Comparison of ENCODE assay signal across 1 cellular context in the genomic region with DNA sequence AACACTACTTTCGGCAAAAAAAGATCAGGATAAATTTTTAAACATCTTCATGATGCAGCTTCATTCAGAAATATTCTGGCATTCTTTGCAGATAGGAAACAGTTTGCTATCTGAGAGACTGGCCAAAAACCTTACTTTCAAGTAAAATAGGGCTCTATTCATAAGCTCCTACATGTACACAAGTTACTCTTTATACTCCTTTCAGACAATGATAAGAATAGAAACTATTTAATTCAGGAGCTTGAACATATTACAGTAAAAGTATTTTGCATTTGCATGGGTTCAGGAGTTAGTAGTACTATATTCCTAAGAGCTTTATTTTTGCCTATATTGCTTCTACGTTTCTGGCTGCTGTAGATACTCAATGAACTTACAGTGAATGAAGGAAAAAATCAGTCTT.
TF ChIP-seq lines count a peak whose summit lies in the region.

No MANE protein-coding gene starts in this region.

TF ChIP-seq in HepG2, 621 proteins besides CTCF, POLR2A, EP300 and RAD21:
- no peak for TF ChIP-seq YY1 (IDR thresholded peaks at IDR 0.05; ENCODE audit: insufficient read depth, insufficient replicate concordance, low read depth, low read length)
- no peak for TF ChIP-seq ZNF124 (CRISPR knock-in tag; IDR thresholded peaks at IDR 0.05)
- TF ChIP-seq, protein P1, sequence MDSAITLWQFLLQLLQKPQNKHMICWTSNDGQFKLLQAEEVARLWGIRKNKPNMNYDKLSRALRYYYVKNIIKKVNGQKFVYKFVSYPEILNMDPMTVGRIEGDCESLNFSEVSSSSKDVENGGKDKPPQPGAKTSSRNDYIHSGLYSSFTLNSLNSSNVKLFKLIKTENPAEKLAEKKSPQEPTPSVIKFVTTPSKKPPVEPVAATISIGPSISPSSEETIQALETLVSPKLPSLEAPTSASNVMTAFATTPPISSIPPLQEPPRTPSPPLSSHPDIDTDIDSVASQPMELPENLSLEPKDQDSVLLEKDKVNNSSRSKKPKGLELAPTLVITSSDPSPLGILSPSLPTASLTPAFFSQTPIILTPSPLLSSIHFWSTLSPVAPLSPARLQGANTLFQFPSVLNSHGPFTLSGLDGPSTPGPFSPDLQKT (CRISPR knock-in tag; IDR thresholded peaks at IDR 0.05; ENCODE audit: borderline replicate concordance), result no peak
- no peak for TF ChIP-seq ZNF709 (CRISPR knock-in tag; IDR thresholded peaks at IDR 0.05)
TF ChIP-seq in HepG2: peak in this region for 0.
